Comparison of ENCODE assay signal across 1 cellular context in the genomic region with DNA sequence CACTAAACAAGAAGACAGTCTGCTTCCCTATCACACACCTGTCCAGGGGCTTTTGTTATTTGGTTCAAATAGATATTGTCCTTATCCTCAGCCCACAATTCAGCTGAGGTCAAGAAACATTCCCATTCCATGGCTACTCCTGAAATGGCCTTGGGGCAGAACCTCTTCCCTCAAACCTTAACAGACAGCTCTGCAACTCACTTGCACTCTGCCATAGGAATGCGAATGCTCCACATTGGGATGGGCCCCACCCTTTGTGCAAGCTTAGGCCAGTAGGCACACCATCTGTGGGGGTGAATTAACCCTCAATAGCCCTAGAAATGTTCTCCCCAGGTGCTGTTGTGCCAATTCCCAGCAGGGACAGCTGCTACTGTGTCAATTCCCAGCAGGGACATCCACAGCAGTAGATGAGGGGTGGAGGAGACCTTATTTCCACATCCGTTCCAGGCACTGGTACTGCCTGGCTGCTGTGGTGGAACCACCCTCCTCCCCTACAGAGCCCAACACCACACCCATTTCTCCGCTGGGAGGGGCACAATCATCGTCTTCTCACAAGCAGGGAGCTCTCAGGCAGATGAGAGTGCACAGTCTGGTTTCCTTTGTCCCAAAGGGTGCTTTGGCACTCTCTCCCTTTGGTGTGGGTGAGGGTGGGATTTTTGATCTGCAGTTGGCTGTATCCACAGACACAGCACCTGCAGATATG.
TF ChIP-seq lines count a peak whose summit lies in the region.

No MANE protein-coding gene starts in this region.

TF ChIP-seq in GM23338, 12 proteins besides CTCF, POLR2A, EP300 and RAD21 (continued from another document):
- TF ChIP-seq, protein P1, sequence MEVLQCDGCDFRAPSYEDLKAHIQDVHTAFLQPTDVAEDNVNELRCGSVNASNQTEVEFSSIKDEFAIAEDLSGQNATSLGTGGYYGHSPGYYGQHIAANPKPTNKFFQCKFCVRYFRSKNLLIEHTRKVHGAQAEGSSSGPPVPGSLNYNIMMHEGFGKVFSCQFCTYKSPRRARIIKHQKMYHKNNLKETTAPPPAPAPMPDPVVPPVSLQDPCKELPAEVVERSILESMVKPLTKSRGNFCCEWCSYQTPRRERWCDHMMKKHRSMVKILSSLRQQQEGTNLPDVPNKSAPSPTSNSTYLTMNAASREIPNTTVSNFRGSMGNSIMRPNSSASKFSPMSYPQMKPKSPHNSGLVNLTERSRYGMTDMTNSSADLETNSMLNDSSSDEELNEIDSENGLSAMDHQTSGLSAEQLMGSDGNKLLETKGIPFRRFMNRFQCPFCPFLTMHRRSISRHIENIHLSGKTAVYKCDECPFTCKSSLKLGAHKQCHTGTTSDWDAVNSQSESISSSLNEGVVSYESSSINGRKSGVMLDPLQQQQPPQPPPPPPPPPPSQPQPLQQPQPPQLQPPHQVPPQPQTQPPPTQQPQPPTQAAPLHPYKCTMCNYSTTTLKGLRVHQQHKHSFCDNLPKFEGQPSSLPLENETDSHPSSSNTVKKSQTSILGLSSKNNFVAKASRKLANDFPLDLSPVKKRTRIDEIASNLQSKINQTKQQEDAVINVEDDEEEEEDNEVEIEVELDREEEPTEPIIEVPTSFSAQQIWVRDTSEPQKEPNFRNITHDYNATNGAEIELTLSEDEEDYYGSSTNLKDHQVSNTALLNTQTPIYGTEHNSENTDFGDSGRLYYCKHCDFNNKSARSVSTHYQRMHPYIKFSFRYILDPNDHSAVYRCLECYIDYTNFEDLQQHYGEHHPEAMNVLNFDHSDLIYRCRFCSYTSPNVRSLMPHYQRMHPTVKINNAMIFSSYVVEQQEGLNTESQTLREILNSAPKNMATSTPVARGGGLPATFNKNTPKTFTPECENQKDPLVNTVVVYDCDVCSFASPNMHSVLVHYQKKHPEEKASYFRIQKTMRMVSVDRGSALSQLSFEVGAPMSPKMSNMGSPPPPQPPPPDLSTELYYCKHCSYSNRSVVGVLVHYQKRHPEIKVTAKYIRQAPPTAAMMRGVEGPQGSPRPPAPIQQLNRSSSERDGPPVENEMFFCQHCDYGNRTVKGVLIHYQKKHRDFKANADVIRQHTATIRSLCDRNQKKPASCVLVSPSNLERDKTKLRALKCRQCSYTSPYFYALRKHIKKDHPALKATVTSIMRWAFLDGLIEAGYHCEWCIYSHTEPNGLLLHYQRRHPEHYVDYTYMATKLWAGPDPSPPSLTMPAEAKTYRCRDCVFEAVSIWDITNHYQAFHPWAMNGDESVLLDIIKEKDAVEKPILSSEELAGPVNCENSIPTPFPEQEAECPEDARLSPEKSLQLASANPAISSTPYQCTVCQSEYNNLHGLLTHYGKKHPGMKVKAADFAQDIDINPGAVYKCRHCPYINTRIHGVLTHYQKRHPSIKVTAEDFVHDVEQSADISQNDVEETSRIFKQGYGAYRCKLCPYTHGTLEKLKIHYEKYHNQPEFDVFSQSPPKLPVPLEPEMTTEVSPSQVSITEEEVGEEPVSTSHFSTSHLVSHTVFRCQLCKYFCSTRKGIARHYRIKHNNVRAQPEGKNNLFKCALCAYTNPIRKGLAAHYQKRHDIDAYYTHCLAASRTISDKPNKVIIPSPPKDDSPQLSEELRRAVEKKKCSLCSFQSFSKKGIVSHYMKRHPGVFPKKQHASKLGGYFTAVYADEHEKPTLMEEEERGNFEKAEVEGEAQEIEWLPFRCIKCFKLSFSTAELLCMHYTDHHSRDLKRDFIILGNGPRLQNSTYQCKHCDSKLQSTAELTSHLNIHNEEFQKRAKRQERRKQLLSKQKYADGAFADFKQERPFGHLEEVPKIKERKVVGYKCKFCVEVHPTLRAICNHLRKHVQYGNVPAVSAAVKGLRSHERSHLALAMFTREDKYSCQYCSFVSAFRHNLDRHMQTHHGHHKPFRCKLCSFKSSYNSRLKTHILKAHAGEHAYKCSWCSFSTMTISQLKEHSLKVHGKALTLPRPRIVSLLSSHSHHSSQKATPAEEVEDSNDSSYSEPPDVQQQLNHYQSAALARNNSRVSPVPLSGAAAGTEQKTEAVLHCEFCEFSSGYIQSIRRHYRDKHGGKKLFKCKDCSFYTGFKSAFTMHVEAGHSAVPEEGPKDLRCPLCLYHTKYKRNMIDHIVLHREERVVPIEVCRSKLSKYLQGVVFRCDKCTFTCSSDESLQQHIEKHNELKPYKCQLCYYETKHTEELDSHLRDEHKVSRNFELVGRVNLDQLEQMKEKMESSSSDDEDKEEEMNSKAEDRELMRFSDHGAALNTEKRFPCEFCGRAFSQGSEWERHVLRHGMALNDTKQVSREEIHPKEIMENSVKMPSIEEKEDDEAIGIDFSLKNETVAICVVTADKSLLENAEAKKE (CRISPR knock-in tag; IDR thresholded peaks at IDR 0.05) = no peak
TF ChIP-seq in GM23338: peak in this region for 0.
